In the genomic region with DNA sequence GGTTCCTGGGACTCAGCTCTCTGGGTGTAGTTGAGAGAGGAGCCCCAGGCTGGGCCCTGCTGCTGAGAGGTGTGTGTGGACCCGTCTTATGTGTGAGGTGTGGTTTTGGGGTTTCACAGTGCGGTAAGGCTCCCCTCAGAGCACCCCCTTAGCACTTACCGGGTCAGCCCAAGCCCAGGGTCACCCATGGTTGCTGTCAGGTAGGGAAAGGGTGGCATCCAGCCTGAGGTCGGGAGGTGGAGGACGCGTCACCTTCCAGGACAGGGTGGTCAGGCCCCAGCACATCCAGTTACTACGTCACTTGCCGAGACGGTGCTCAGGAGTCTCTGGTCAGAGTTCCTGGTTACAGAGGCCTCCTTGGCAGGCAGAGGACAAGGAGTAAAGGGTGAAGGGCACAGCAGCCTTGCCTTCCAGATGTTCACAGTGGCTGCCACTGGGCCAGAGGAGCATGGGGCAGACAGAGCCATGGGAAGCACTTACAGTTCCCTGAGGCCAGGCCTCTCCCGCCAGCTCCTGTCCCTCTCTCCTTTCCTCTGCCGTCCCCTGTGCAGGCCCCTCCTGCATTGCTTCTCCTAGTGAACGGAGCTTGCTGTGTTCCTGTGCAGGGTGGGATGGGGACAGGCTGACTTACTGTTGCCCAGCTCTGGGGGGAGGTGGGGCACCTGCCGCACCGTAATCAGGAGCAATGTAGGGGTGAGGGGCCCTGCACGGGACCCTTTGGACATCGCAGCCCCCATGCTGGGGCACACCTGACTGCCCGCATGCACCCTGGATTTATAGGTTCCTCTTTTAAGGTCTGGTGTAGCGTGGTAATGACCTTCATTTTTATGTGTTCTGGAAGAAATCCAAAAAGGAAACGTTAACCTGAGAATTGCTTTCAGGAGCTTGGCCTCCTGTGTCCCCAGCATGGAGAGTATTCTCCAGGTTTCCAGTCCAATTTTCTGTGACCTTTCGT, we compare ENCODE assay signal across 20 cellular contexts.
DNase-seq lines count a peak whose midpoint lies in the region; ATAC-seq and TF ChIP-seq lines count a peak whose summit lies in the region.
"Had no signal": no experiment of that assay in that cellular context is flagged by ENCODE, and none has a peak within 500 bp of the region (broad histone marks: within the 10 kb centered on the region; RNA-seq: fewer than 3 reads in every experiment).

No MANE protein-coding gene starts in this region.

- no peaks in the 10 kb centered on the region for H3K4me1 ChIP-seq in sigmoid colon
- H3K4me1 ChIP-seq: ascending aorta had no signal

- H3K4me1 Mint-ChIP-seq in immature natural killer cell: peaks cover 64 to 73% of the 10 kb centered on the region in 2 donors
- H3K4me1 Mint-ChIP-seq in activated naive CD4-positive, alpha-beta T cell treated with anti-CD3 and anti-CD28 coated beads, Interleukin-2, amount 10 ng/mL, durations not matched to agents 7 days and 5 days: peaks cover 9% of the 10 kb centered on the region

- no peaks in the 10 kb centered on the region for H3K9me3 Mint-ChIP-seq in immature natural killer cell
- H3K9me3 Mint-ChIP-seq in activated naive CD4-positive, alpha-beta T cell treated with anti-CD3 and anti-CD28 coated beads, Interleukin-2, amount 10 ng/mL, durations not matched to agents 7 days and 5 days: no peaks in the 10 kb centered on the region
- H3K9me3 Mint-ChIP-seq: activated naive CD4-positive, alpha-beta T cell treated with anti-CD3 and anti-CD28 coated beads for 36 hours; endodermal cell; nephron progenitor cell; T-cell had no signal

- H3K36me3 Mint-ChIP-seq in immature natural killer cell: no peaks in the 10 kb centered on the region
- H3K36me3 Mint-ChIP-seq in activated naive CD4-positive, alpha-beta T cell treated with anti-CD3 and anti-CD28 coated beads, Interleukin-2, amount 10 ng/mL, durations not matched to agents 7 days and 5 days: no peaks in the 10 kb centered on the region

- 64 to 68% methylated on average over 20 of the region's 20 CpGs for WGBS in sigmoid colon, 2 donors

- intact Hi-C loops in sigmoid colon (cut with DNase I): no loop called here

- no peak overlapping the region for H3K4me3 ChIP-seq in sigmoid colon
- H3K4me3 ChIP-seq: ascending aorta, BLaER1, suprapubic skin had no signal

- no peaks in the 10 kb centered on the region for H3K27me3 ChIP-seq in sigmoid colon
- H3K27me3 ChIP-seq: ascending aorta, BLaER1, suprapubic skin had no signal

- no peak overlapping the region for H3K27ac ChIP-seq in sigmoid colon
- H3K27ac ChIP-seq: ascending aorta, BLaER1, suprapubic skin had no signal

- peak; percentile 21 for DNase-seq in NK-92 treated with Interleukin-12 subunit alpha and Interleukin-12 subunit beta, amount 100 ng/mL, for 24 hours (lab: John Stamatoyannopoulos, UW)
- DNase-seq in NK-92 (lab: John Stamatoyannopoulos, UW; ENCODE audit: unreplicated experiment) (no peak), NCI-H69 (lab: John Stamatoyannopoulos, UW) (peak; percentile 40), immature natural killer cell (peak in 1 of 3 donors; percentile 5), sigmoid colon (peak; percentile 50), hippocampal formation (lab: John Stamatoyannopoulos, UW) (no peak)
- DNase-seq in activated naive CD4-positive, alpha-beta T cell treated with anti-CD3 and anti-CD28 coated beads, Interleukin-2, amount 10 ng/mL, durations not matched to agents 7 days and 5 days: no peak
- DNase-seq: activated naive CD4-positive, alpha-beta T cell treated with anti-CD3 and anti-CD28 coated beads for 36 hours; endodermal cell; H7; head of caudate nucleus; NCI-H1436 treated with DMSO at 0.1 percent for 48 hours; NCI-H2227 treated with DMSO at 0.1 percent for 48 hours; nephron progenitor cell; T-cell had no signal

- no peaks in the 10 kb centered on the region for H3K9me3 ChIP-seq in sigmoid colon
- H3K9me3 ChIP-seq: ascending aorta, BLaER1, suprapubic skin had no signal

- TF ChIP-seq EP300 in sigmoid colon (IDR thresholded peaks at IDR 0.05): no peak

- TF ChIP-seq POLR2A in sigmoid colon (IDR thresholded peaks at IDR 0.05): no peak

- H3K36me3 ChIP-seq in sigmoid colon: no peaks in the 10 kb centered on the region
- H3K36me3 ChIP-seq: ascending aorta, suprapubic skin had no signal

- peaks cover 1 to 12% (median 3%) of the 10 kb centered on the region in 3 donors for H3K27me3 Mint-ChIP-seq in immature natural killer cell (ENCODE audit: low read depth in 3 of 3)
- H3K27me3 Mint-ChIP-seq in activated naive CD4-positive, alpha-beta T cell treated with anti-CD3 and anti-CD28 coated beads, Interleukin-2, amount 10 ng/mL, durations not matched to agents 7 days and 5 days: no peaks in the 10 kb centered on the region
- H3K27me3 Mint-ChIP-seq: progenitor cell of endocrine pancreas, T-cell had no signal

- no peak for TF ChIP-seq CTCF in sigmoid colon (IDR thresholded peaks at IDR 0.05)

- no peak for ATAC-seq in HG02884 (IDR thresholded peaks at IDR 0.05; ENCODE audit: unreplicated experiment)

- peak overlapping the region in 3 of 5 donors; percentile 29 to 59 (median 35) for H3K4me3 Mint-ChIP-seq in immature natural killer cell
- H3K4me3 Mint-ChIP-seq in activated naive CD4-positive, alpha-beta T cell treated with anti-CD3 and anti-CD28 coated beads, Interleukin-2, amount 10 ng/mL, durations not matched to agents 7 days and 5 days: no peak overlapping the region
- H3K4me3 Mint-ChIP-seq: activated naive CD4-positive, alpha-beta T cell treated with anti-CD3 and anti-CD28 coated beads for 36 hours; endodermal cell; nephron progenitor cell; T-cell had no signal

- H3K27ac Mint-ChIP-seq in immature natural killer cell: peak overlapping the region in 4 of 6 donors; percentile 10 to 51 (median 26)
- H3K27ac Mint-ChIP-seq in activated naive CD4-positive, alpha-beta T cell treated with anti-CD3 and anti-CD28 coated beads, Interleukin-2, amount 10 ng/mL, durations not matched to agents 7 days and 5 days: no peak overlapping the region
- H3K27ac Mint-ChIP-seq: activated naive CD4-positive, alpha-beta T cell treated with anti-CD3 and anti-CD28 coated beads for 36 hours; endodermal cell; nephron progenitor cell; progenitor cell of endocrine pancreas; T-cell had no signal

- CTCF ChIA-PET in activated naive CD4-positive, alpha-beta T cell treated with anti-CD3 and anti-CD28 coated beads, Interleukin-2, amount 10 ng/mL, durations not matched to agents 7 days and 5 days (lab: Charles Lee): no interaction called here

Comparison
In these comparisons a context has a peak if more than half of its experiments do, and no peak if none do; other contexts are left out.
1. DNase-seq: peak in NK-92 treated with Interleukin-12 subunit alpha and Interleukin-12 subunit beta, amount 100 ng/mL, for 24 hours (single experiment), NCI-H69 (single experiment) and sigmoid colon (single experiment); none in NK-92 (single experiment), hippocampal formation (0 of 2) and activated naive CD4-positive, alpha-beta T cell treated with anti-CD3 and anti-CD28 coated beads, Interleukin-2, amount 10 ng/mL, durations not matched to agents 7 days and 5 days (single experiment).